ENCODE assay signal across 33 cellular contexts in the genomic region with DNA sequence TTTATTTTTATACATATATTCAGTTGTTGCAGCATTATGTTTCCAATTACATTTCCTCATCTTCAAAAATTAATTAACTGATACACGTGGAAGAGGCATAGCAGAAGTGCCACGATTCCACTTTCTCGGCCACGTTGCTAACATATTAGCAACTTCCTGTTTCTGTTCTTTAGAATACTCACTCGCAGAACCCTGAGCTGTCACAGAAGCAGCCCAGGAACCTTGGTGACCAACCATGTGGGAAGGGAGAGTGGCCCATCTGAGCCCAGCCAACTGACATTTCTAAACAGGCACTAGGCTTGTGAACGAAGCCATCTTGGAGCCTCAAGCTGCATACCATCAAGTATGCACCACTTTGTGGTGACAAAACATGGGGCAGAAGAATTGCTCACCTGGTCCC.
"Had no signal": no experiment of that assay in that cellular context is flagged by ENCODE, and none has a peak within 500 bp of the region (broad histone marks: within the 10 kb centered on the region; RNA-seq: fewer than 3 reads in every experiment).

No MANE protein-coding gene starts in this region.

- H3K27me3 ChIP-seq: ascending aorta, brain microvascular endothelial cell, dorsolateral prefrontal cortex, esophagus muscularis mucosa, foreskin keratinocyte, gastrocnemius medialis, heart left ventricle had no signal

- FAIRE-seq: bronchial epithelial cell had no signal

- H3K9me3 Mint-ChIP-seq: activated CD4-positive, alpha-beta T cell treated with anti-CD3 and anti-CD28 coated beads, Interleukin-2, amount 10 ng/mL, durations not matched to agents 24 days and 14 days; activated naive CD4-positive, alpha-beta T cell treated with anti-CD3 and anti-CD28 coated beads, Interleukin-2, amount 10 ng/mL, durations not matched to agents 7 days and 5 days had no signal

- H3K27me3 Mint-ChIP-seq: activated CD4-positive, alpha-beta memory T cell treated with anti-CD3 and anti-CD28 coated beads, Interleukin-2, amount 10 ng/mL, durations not matched to agents 7 days and 5 days; activated CD4-positive, alpha-beta T cell treated with anti-CD3 and anti-CD28 coated beads for 36 hours; activated CD4-positive, alpha-beta T cell treated with anti-CD3 and anti-CD28 coated beads, Interleukin-2, amount 10 ng/mL, durations not matched to agents 24 days and 14 days; activated naive CD4-positive, alpha-beta T cell treated with anti-CD3 and anti-CD28 coated beads, Interleukin-2, amount 10 ng/mL, durations not matched to agents 7 days and 5 days; activated naive CD8-positive, alpha-beta T cell treated with anti-CD3 and anti-CD28 coated beads, Interleukin-2, amount 10 ng/mL, durations not matched to agents 7 days and 5 days; activated T-cell treated with anti-CD3 and anti-CD28 coated beads, Interleukin-2, amount 50 U/mL, for 24 hours; central memory CD8-positive, alpha-beta T cell; dendritic cell treated with granulocyte-macrophage colony-stimulating factor and Interleukin-4, amounts not matched to agents 40 ng/mL and 50 ng/mL, for 4 days; T-helper 17 cell had no signal

- H3K4me1 ChIP-seq: ascending aorta, esophagus muscularis mucosa, foreskin keratinocyte, gastrocnemius medialis, heart left ventricle had no signal

- H3K4me3 ChIP-seq: ascending aorta, coronary artery, dorsolateral prefrontal cortex, esophagus muscularis mucosa, gastrocnemius medialis, heart left ventricle had no signal

- DNase-seq: activated CD4-positive, alpha-beta memory T cell treated with anti-CD3 and anti-CD28 coated beads, Interleukin-2, amount 10 ng/mL, durations not matched to agents 7 days and 5 days; activated CD4-positive, alpha-beta T cell treated with anti-CD3 and anti-CD28 coated beads for 36 hours; activated CD4-positive, alpha-beta T cell treated with anti-CD3 and anti-CD28 coated beads, Interleukin-2, amount 10 ng/mL, durations not matched to agents 24 days and 14 days; activated CD4-positive, alpha-beta T cell treated with anti-CD3 and anti-CD28 coated beads, Interleukin-2, amount 50 U/mL, for 4 hours; activated CD4-positive, CD25-positive, alpha-beta regulatory T cell; activated CD4-positive, CD25-positive, alpha-beta regulatory T cell treated with anti-CD3 and anti-CD28 coated beads, Interleukin-2, amount 50 U/mL, for 72 hours; activated CD8-positive, alpha-beta memory T cell treated with anti-CD3 and anti-CD28 coated beads, Interleukin-2, amount 50 U/mL, for 48 hours; activated gamma-delta T cell; activated naive CD4-positive, alpha-beta T cell; activated naive CD4-positive, alpha-beta T cell treated with anti-CD3 and anti-CD28 coated beads, Interleukin-2, amount 10 ng/mL, durations not matched to agents 7 days and 5 days; activated naive CD8-positive, alpha-beta T cell treated with anti-CD3 and anti-CD28 coated beads, Interleukin-2, amount 10 ng/mL, durations not matched to agents 7 days and 5 days; activated T-cell treated with anti-CD3 and anti-CD28 coated beads for 4 hours; activated T-cell treated with anti-CD3 and anti-CD28 coated beads, Interleukin-2, amount 50 U/mL, for 24 hours; activated T-cell treated with anti-CD3 and anti-CD28 coated beads, Interleukin-2, amount 50 U/mL, for 72 hours; brain microvascular endothelial cell; dorsolateral prefrontal cortex; effector memory CD4-positive, alpha-beta T cell; erythroblast; foreskin keratinocyte; gastrocnemius medialis; glutamatergic neuron; heart left ventricle; T-helper 17 cell; T1000; WERI-Rb-1 had no signal

- H3K9me3 ChIP-seq: ascending aorta, esophagus muscularis mucosa had no signal

- H3K4me1 Mint-ChIP-seq: activated CD4-positive, alpha-beta memory T cell treated with anti-CD3 and anti-CD28 coated beads, Interleukin-2, amount 10 ng/mL, durations not matched to agents 7 days and 5 days; activated CD4-positive, alpha-beta T cell treated with anti-CD3 and anti-CD28 coated beads for 36 hours; activated CD4-positive, alpha-beta T cell treated with anti-CD3 and anti-CD28 coated beads, Interleukin-2, amount 10 ng/mL, durations not matched to agents 24 days and 14 days; activated naive CD4-positive, alpha-beta T cell treated with anti-CD3 and anti-CD28 coated beads, Interleukin-2, amount 10 ng/mL, durations not matched to agents 7 days and 5 days; activated naive CD8-positive, alpha-beta T cell treated with anti-CD3 and anti-CD28 coated beads, Interleukin-2, amount 10 ng/mL, durations not matched to agents 7 days and 5 days; central memory CD8-positive, alpha-beta T cell; T-helper 17 cell had no signal

- H3K4me3 Mint-ChIP-seq: activated CD4-positive, alpha-beta memory T cell treated with anti-CD3 and anti-CD28 coated beads, Interleukin-2, amount 10 ng/mL, durations not matched to agents 7 days and 5 days; activated CD4-positive, alpha-beta T cell treated with anti-CD3 and anti-CD28 coated beads for 36 hours; activated CD4-positive, alpha-beta T cell treated with anti-CD3 and anti-CD28 coated beads, Interleukin-2, amount 10 ng/mL, durations not matched to agents 24 days and 14 days; activated naive CD4-positive, alpha-beta T cell treated with anti-CD3 and anti-CD28 coated beads, Interleukin-2, amount 10 ng/mL, durations not matched to agents 7 days and 5 days; activated naive CD8-positive, alpha-beta T cell treated with anti-CD3 and anti-CD28 coated beads, Interleukin-2, amount 10 ng/mL, durations not matched to agents 7 days and 5 days; activated T-cell treated with anti-CD3 and anti-CD28 coated beads, Interleukin-2, amount 50 U/mL, for 24 hours; activated T-cell treated with anti-CD3 and anti-CD28 coated beads, Interleukin-2, amount 50 U/mL, for 72 hours; central memory CD8-positive, alpha-beta T cell; dendritic cell treated with granulocyte-macrophage colony-stimulating factor and Interleukin-4, amounts not matched to agents 40 ng/mL and 50 ng/mL, for 4 days; T-helper 17 cell; T-helper 2 cell treated with Interferon-gamma antibody and Interleukin-4, amounts not matched to agents 5 μg/mL and 100 μg/mL, for 36 hours had no signal

- H3K27ac ChIP-seq: ascending aorta, brain microvascular endothelial cell, coronary artery, dorsolateral prefrontal cortex, esophagus muscularis mucosa, foreskin keratinocyte, gastrocnemius medialis, heart left ventricle, WERI-Rb-1 had no signal

- H3K27ac Mint-ChIP-seq: activated CD4-positive, alpha-beta memory T cell treated with anti-CD3 and anti-CD28 coated beads, Interleukin-2, amount 10 ng/mL, durations not matched to agents 7 days and 5 days; activated CD4-positive, alpha-beta T cell treated with anti-CD3 and anti-CD28 coated beads for 36 hours; activated CD4-positive, alpha-beta T cell treated with anti-CD3 and anti-CD28 coated beads, Interleukin-2, amount 10 ng/mL, durations not matched to agents 24 days and 14 days; activated naive CD4-positive, alpha-beta T cell treated with anti-CD3 and anti-CD28 coated beads, Interleukin-2, amount 10 ng/mL, durations not matched to agents 7 days and 5 days; activated naive CD4-positive, alpha-beta T cell treated with anti-CD3 and anti-CD28 coated beads, Interleukin-2, amount 50 U/mL, for 72 hours; activated naive CD8-positive, alpha-beta T cell treated with anti-CD3 and anti-CD28 coated beads, Interleukin-2, amount 10 ng/mL, durations not matched to agents 7 days and 5 days; activated T-cell treated with anti-CD3 and anti-CD28 coated beads, Interleukin-2, amount 50 U/mL, for 24 hours; activated T-cell treated with anti-CD3 and anti-CD28 coated beads, Interleukin-2, amount 50 U/mL, for 72 hours; dendritic cell treated with granulocyte-macrophage colony-stimulating factor and Interleukin-4, amounts not matched to agents 40 ng/mL and 50 ng/mL, for 4 days; T-helper 17 cell; T-helper 2 cell treated with Interferon-gamma antibody and Interleukin-4, amounts not matched to agents 5 μg/mL and 100 μg/mL, for 36 hours had no signal

- H3K36me3 ChIP-seq: ascending aorta, brain microvascular endothelial cell, esophagus muscularis mucosa, gastrocnemius medialis, heart left ventricle, WERI-Rb-1 had no signal

- H3K36me3 Mint-ChIP-seq: activated naive CD4-positive, alpha-beta T cell treated with anti-CD3 and anti-CD28 coated beads, Interleukin-2, amount 10 ng/mL, durations not matched to agents 7 days and 5 days; activated naive CD4-positive, alpha-beta T cell treated with anti-CD3 and anti-CD28 coated beads, Interleukin-2, amount 50 U/mL, for 72 hours; activated naive CD8-positive, alpha-beta T cell treated with anti-CD3 and anti-CD28 coated beads, Interleukin-2, amount 10 ng/mL, durations not matched to agents 7 days and 5 days had no signal

- ATAC-seq: activated CD4-positive, alpha-beta T cell treated with anti-CD3 and anti-CD28 coated beads for 36 hours; activated naive CD4-positive, alpha-beta T cell treated with anti-CD3 and anti-CD28 coated beads, Interleukin-2, amount 50 U/mL, for 72 hours; activated T-cell treated with anti-CD3 and anti-CD28 coated beads, Interleukin-2, amount 50 U/mL, for 72 hours; foreskin keratinocyte; gastrocnemius medialis; heart left ventricle; T-helper 17 cell had no signal
